ENCODE assay signal across 14 cellular contexts in genomic region chr17:35236821-35237220, GRCh38. TPM values are rescaled to one million over a fixed set of nuclear protein-coding genes. Genes with fewer than 3 reads are reported as not detected.
"Had no signal": no experiment of that assay in that cellular context is flagged by ENCODE, and none has a peak within 500 bp of the region (broad histone marks: within the 10 kb centered on the region; RNA-seq: fewer than 3 reads in every experiment).

No MANE protein-coding gene starts in this region.

- H3K36me3 Mint-ChIP-seq: brain had no signal

- ATAC-seq: activated T-cell treated with anti-CD3 and anti-CD28 coated beads, Interleukin-2, amount 50 U/mL, for 72 hours; effector memory CD8-positive, alpha-beta T cell; lower lobe of right lung had no signal

- H3K4me3 ChIP-seq: adrenal gland, lower lobe of right lung, tibial nerve, vagina had no signal

- H3K9me3 Mint-ChIP-seq: activated T-cell treated with anti-CD3 and anti-CD28 coated beads, Interleukin-2, amount 50 U/mL, for 72 hours; brain; effector memory CD8-positive, alpha-beta T cell had no signal

- H3K4me3 Mint-ChIP-seq: brain had no signal

- DNase-seq: activated CD4-positive, alpha-beta T cell treated with anti-CD3 and anti-CD28 coated beads, Interleukin-2, amount 50 U/mL, for 48 hours; activated T-cell treated with anti-CD3 and anti-CD28 coated beads, Interleukin-2, amount 50 U/mL, for 72 hours; adrenal gland; effector memory CD8-positive, alpha-beta T cell; hippocampal formation; lower lobe of right lung; midbrain; small intestine had no signal

- H3K27ac ChIP-seq: adrenal gland, epithelial cell of prostate, lower lobe of right lung, neutrophil, tibial nerve, vagina had no signal

- H3K27ac Mint-ChIP-seq: brain had no signal

- H3K27me3 Mint-ChIP-seq: effector memory CD8-positive, alpha-beta T cell had no signal

- H3K36me3 ChIP-seq: adrenal gland, lower lobe of right lung, neutrophil, tibial nerve, vagina had no signal

- H3K27me3 ChIP-seq: adrenal gland, tibial nerve, vagina had no signal

- H3K9me3 ChIP-seq: adrenal gland, lower lobe of right lung, neutrophil, vagina had no signal

RNA-seq across cellular contexts. Expression of gene SLC35G3, which starts 42.6 kb away (rescaled TPM):
- total RNA-seq: activated T-cell treated with anti-CD3 and anti-CD28 coated beads, Interleukin-2, amount 50 U/mL, for 72 hours; adrenal gland; lower lobe of right lung; T-helper 1 cell treated with Interleukin-12 subunit alpha and Interleukin-12 subunit beta and Interleukin-4 antibody, amounts not matched to agents 30 ng/mL and 1 ng/mL, for 36 hours; tibial nerve; vagina had no signal
